14 cellular contexts compared by ENCODE assay signal in genomic region chr18:77116201-77117080, GRCh38. TPM values are rescaled to one million over a fixed set of nuclear protein-coding genes. Genes with fewer than 3 reads are reported as not detected.
DNase-seq lines count a peak whose midpoint lies in the region; ATAC-seq, FAIRE-seq and TF ChIP-seq lines count a peak whose summit lies in the region.
"Had no signal": no experiment of that assay in that cellular context is flagged by ENCODE, and none has a peak within 500 bp of the region (broad histone marks: within the 10 kb centered on the region; RNA-seq: fewer than 3 reads in every experiment).

No MANE protein-coding gene starts in this region.

- H3K9ac ChIP-seq in DND-41 (ENCODE audit: low read depth, low read length): peak overlapping the region; percentile 49
- no peak overlapping the region for H3K9ac ChIP-seq in GM12878 (ENCODE audit: control insufficient read depth, insufficient read depth, low read length)

- intact Hi-C loops in GM12878 (cut with micrococcal nuclease; ENCODE audit: unreplicated experiment): no loop called here

- WGBS in A549 (ENCODE audit: missing lambda C conversion rate): 93% methylated on average over 18 of the region's 18 CpGs
- 92% methylated on average over 18 of the region's 18 CpGs for WGBS in GM12878 (ENCODE audit: insufficient coverage, insufficient replicate concordance, low lambda C conversion rate, missing lambda C conversion rate)

- RAD21 ChIA-PET in GM12878 (lab: Charles Lee; ENCODE audit: unreplicated experiment): interaction anchor here (0.7 to 2.8 kb wide), 5 partner anchors 8 to 95 kb away, joined by 3 to 35 read pairs (median 6); partner anchors contain the start of gene MBP

- no peak for ATAC-seq in A549
- ATAC-seq in DND-41 (ENCODE audit: insufficient read depth, low read depth): no peak
- no peak for ATAC-seq in GM12878
- ATAC-seq in natural killer cell treated with Interleukin-12 subunit alpha and Interleukin-12 subunit beta and Interleukin-15 and Interleukin-18, amount 100 ng/mL, for 72 hours: no peak
- ATAC-seq in GM18519 (IDR thresholded peaks at IDR 0.05; ENCODE audit: low FRiP score, unreplicated experiment): no peak
- ATAC-seq: left ventricle myocardium superior had no signal

- H3K4me1 ChIP-seq in A549: peaks cover 44% of the 10 kb centered on the region
- peaks cover 94% of the 10 kb centered on the region for H3K4me1 ChIP-seq in DND-41 (ENCODE audit: insufficient read depth, low read length)
- peaks cover 14% of the 10 kb centered on the region for H3K4me1 ChIP-seq in GM12878 (ENCODE audit: control insufficient read depth, insufficient read depth, low read length)

- TF ChIP-seq POLR2A in A549 (IDR thresholded peaks at IDR 0.05; ENCODE audit: low read length) (no peak), GM12878 (IDR thresholded peaks at IDR 0.05; ENCODE audit: low read depth, low read length) (no peak)

- H3K79me2 ChIP-seq in DND-41 (ENCODE audit: insufficient read depth, low read length) (peaks cover 93% of the 10 kb centered on the region), GM12878 (ENCODE audit: control insufficient read depth, insufficient read depth, low read length) (peaks cover 65% of the 10 kb centered on the region)

- no peaks in the 10 kb centered on the region for H3K9me3 ChIP-seq in A549
- H3K9me3 ChIP-seq in DND-41 (ENCODE audit: insufficient read depth, low read length, severe bottlenecking): no peaks in the 10 kb centered on the region
- no peaks in the 10 kb centered on the region; the same call in 2 of the 3 replicates for H3K9me3 ChIP-seq in GM12878 (replicated peaks; ENCODE audit: control insufficient read depth, insufficient read depth, low read length)

- SMC1A ChIA-PET in GM12878 (lab: Charles Lee; ENCODE audit: uncharacterized antibody, unreplicated experiment): interaction anchor here (1.0 to 5.2 kb wide), 4 partner anchors 8 to 14 kb away, joined by 3 to 45 read pairs (median 14); no protein-coding TSS in a partner anchor

- H3K4me3 ChIP-seq in A549: no peak overlapping the region
- H3K4me3 ChIP-seq in DND-41 (ENCODE audit: low read depth in 1 of 2, low read length in 2 of 2): no peak overlapping the region
- H3K4me3 ChIP-seq in GM12878: no peak overlapping the region

- no peaks in the 10 kb centered on the region for H4K20me1 ChIP-seq in DND-41 (ENCODE audit: insufficient read depth, low read length)
- H4K20me1 ChIP-seq in GM12878 (ENCODE audit: control insufficient read depth, insufficient read depth): 0 out of 2 replicates have a peak, but pooled peaks cover 3% of the 10 kb centered on the region

- peak overlapping the region; percentile 51 for H3K4me3 Mint-ChIP-seq in natural killer cell treated with Interleukin-12 subunit alpha and Interleukin-12 subunit beta and Interleukin-15 and Interleukin-18, amount 100 ng/mL, for 72 hours

- no peaks in the 10 kb centered on the region for H3K27me3 ChIP-seq in DND-41 (ENCODE audit: insufficient read depth, low read length, poor library complexity)
- H3K27me3 ChIP-seq in GM12878 (replicated peaks in 1 of 2; ENCODE audit: control insufficient read depth in 2 of 2, insufficient read depth in 2 of 2, low read length in 1 of 2): no peaks in the 10 kb centered on the region

- peak overlapping the region; percentile 92 to 93 for H3K27ac ChIP-seq in A549
- H3K27ac ChIP-seq in DND-41 (ENCODE audit: low read length): peak overlapping the region; percentile 97
- H3K27ac ChIP-seq in GM12878 (ENCODE audit: control insufficient read depth, insufficient read depth): no peak overlapping the region; the same call in 1 of the 2 replicates

- no peak for TF ChIP-seq RAD21 in A549 (conservative IDR thresholded peaks at IDR 0.05 in 1 of 2, IDR thresholded peaks at IDR 0.05 in 1 of 2)
- no peak for TF ChIP-seq RAD21 in GM12878 (IDR thresholded peaks at IDR 0.05; ENCODE audit: insufficient read depth, low read depth, low read length)

- in situ Hi-C loops in GM12878 (cut with MboI): loop anchor here (25.0 kb wide), 1 partner anchor 1904 kb away; the partner anchor contains the start of genes PTGR3 and TSHZ1

- no peak for TF ChIP-seq CTCF in A549 (IDR thresholded peaks at IDR 0.05)
- TF ChIP-seq CTCF in DND-41 (IDR thresholded peaks at IDR 0.05; ENCODE audit: borderline replicate concordance, extremely low read depth, low read length, poor library complexity, severe bottlenecking): no peak
- TF ChIP-seq CTCF in GM12878 (IDR thresholded peaks at IDR 0.05 in 2 of 3, conservative IDR thresholded peaks at IDR 0.05 in 1 of 3; ENCODE audit: control insufficient read depth in 2 of 3, extremely low read depth in 1 of 3, insufficient read depth in 1 of 3, low read depth in 3 of 3, low read length in 3 of 3): no peak

- H3K27ac Mint-ChIP-seq in natural killer cell treated with Interleukin-12 subunit alpha and Interleukin-12 subunit beta and Interleukin-15 and Interleukin-18, amount 100 ng/mL, for 72 hours: peak overlapping the region; percentile 85 to 99

- H3K9me3 Mint-ChIP-seq in natural killer cell treated with Interleukin-12 subunit alpha and Interleukin-12 subunit beta and Interleukin-15 and Interleukin-18, amount 100 ng/mL, for 72 hours: peaks cover 4% of the 10 kb centered on the region

- no peaks in the 10 kb centered on the region for H3K27me3 Mint-ChIP-seq in natural killer cell treated with Interleukin-12 subunit alpha and Interleukin-12 subunit beta and Interleukin-15 and Interleukin-18, amount 100 ng/mL, for 72 hours

- FAIRE-seq in A549 (lab: Jason Lieb, UNC) (no peak), GM12878 (lab: Jason Lieb, UNC) (no peak)
- FAIRE-seq: RCC 7860 had no signal

- POLR2A ChIA-PET in A549 (lab: Yijun Ruan, JAX) (interaction anchor here (1.0 kb wide), 1 partner anchor 11 kb away, joined by 3 read pairs; no protein-coding TSS in a partner anchor), GM12878 (lab: Charles Lee) (interaction anchor here (0.5 to 2.9 kb wide), 4 partner anchors 9 to 296 kb away, joined by 3 to 7 read pairs (median 4); no protein-coding TSS in a partner anchor)

- CTCF ChIA-PET in A549 (lab: Yijun Ruan, JAX): interaction anchor here (1.0 to 2.2 kb wide), 3 partner anchors 7 to 95 kb away, joined by 3 to 11 read pairs (median 4); no protein-coding TSS in a partner anchor
- CTCF ChIA-PET in GM12878 (lab: Yijun Ruan, JAX): interaction anchor here (1.1 to 2.9 kb wide), 2 partner anchors 7 to 49 kb away, joined by 3 to 21 read pairs; no protein-coding TSS in a partner anchor

- H3K4me1 Mint-ChIP-seq in natural killer cell treated with Interleukin-12 subunit alpha and Interleukin-12 subunit beta and Interleukin-15 and Interleukin-18, amount 100 ng/mL, for 72 hours (ENCODE audit: low read depth in 2 of 2): peaks cover 74 to 89% of the 10 kb centered on the region in 2 donors

- DNase-seq in A549 (ENCODE audit: low read depth in 1 of 2, low spot score in 1 of 2) (no peak), DND-41 (no peak), GM12878 (ENCODE audit: low read depth, low spot score) (no peak), NCI-H526 (lab: John Stamatoyannopoulos, UW) (no peak), retina (no peak), activated gamma-delta T cell (lab: John Stamatoyannopoulos, UW) (no peak)
- peak; percentile 50 for DNase-seq in natural killer cell treated with Interleukin-12 subunit alpha and Interleukin-12 subunit beta and Interleukin-15 and Interleukin-18, amount 100 ng/mL, for 72 hours (ENCODE audit: low spot score)
- DNase-seq: AML-193, left ventricle myocardium superior, NCI-H1092 treated with DMSO at 0.1 percent for 48 hours, NCI-H446, nucleus accumbens had no signal

- H3K36me3 ChIP-seq in DND-41 (ENCODE audit: insufficient read depth, low read length) (peaks cover 64% of the 10 kb centered on the region), GM12878 (ENCODE audit: control insufficient read depth in 2 of 2, insufficient read depth in 2 of 2, low read length in 1 of 2) (peaks cover 14 to 15% of the 10 kb centered on the region in 2 experiments)

- H3K4me2 ChIP-seq in A549: no peak overlapping the region
- no peak overlapping the region; the same call in 1 of the 2 replicates for H3K4me2 ChIP-seq in DND-41 (ENCODE audit: insufficient read depth, low read length)
- no peak overlapping the region for H3K4me2 ChIP-seq in GM12878 (ENCODE audit: control insufficient read depth, insufficient read depth)

- no peak overlapping the region for H2AFZ ChIP-seq in DND-41 (ENCODE audit: low read depth, low read length)
- no peak overlapping the region for H2AFZ ChIP-seq in GM12878 (ENCODE audit: control insufficient read depth, low read depth, low read length)

- BruUV-seq in GM12878 (replicated peaks; lab: Mats Ljungman, UMichigan): no TSS peak

- no peak for TF ChIP-seq EP300 in A549 (IDR thresholded peaks at IDR 0.05)
- TF ChIP-seq EP300 in GM12878 (IDR thresholded peaks at IDR 0.05; ENCODE audit: borderline replicate concordance in 1 of 2, control insufficient read depth in 1 of 2, low read depth in 2 of 2, low read length in 2 of 2): no peak; a peak in 1 of 4 replicates

- peaks cover 17% of the 10 kb centered on the region for H3K36me3 Mint-ChIP-seq in natural killer cell treated with Interleukin-12 subunit alpha and Interleukin-12 subunit beta and Interleukin-15 and Interleukin-18, amount 100 ng/mL, for 72 hours

RNA-seq across cellular contexts. Expression of gene MBP, which starts 16.1 kb away (rescaled TPM):
- polyA plus RNA-seq in A549 (2011; rRNA removed) (28.6 and 33.1 TPM in 2 replicates), A549 (2017; fragmentation: RNase III; extraction: RNeasy Plus Mini Kit Qiagen cat#74134 plus additional on column Dnase treatment) (8.5 to 9.0 TPM (median 8.6 TPM) in 3 replicates), GM12878 (2011; rRNA removed) (67.8 and 75.9 TPM in 2 replicates), GM12878 (2014; fragmentation: Illumina TruSeq; extraction: Trizol) (38.6 and 41.9 TPM in 2 replicates), GM12878 (2014; fragmentation: Nextera tagmentation; extraction: Ambion mirVana) (10 to 100 TPM; 12.2 to 13.3 TPM), GM12878 (2014; rRNA removed) (34.0 and 35.0 TPM in 2 replicates), GM12878 (2016; fragmentation: Nextera tagmentation; extraction: Ambion mirVana) (10 to 100 TPM; 42.2 to 42.4 TPM)
- 7.0 and 7.3 TPM in 2 replicates for polyA plus RNA-seq in A549 (2012; cell fraction: cytosol; rRNA removed)
- polyA plus RNA-seq in A549 (2012; cell fraction: nucleus; rRNA removed): 8.4 and 9.6 TPM in 2 replicates
- 31.0 and 39.2 TPM in 2 replicates for polyA minus RNA-seq in A549 (2011; rRNA and poly(A)+ RNA removed)
- total RNA-seq in GM12878 (2013; cell fraction: nucleolus; rRNA removed): 143 and 147 TPM in 2 replicates
- total RNA-seq in GM12878 (2014; rRNA removed) (41.1 and 43.2 TPM in 2 replicates), GM12878 (2014; rRNA removed; fragmentation: Illumina TruSeq; extraction: Trizol) (33.5 and 34.6 TPM in 2 replicates), GM12878 (2021) (52.5 and 55.8 TPM in 2 replicates)
- 19.6 TPM for polyA plus RNA-seq in GM12878 (2011; ENCODE audit: low read depth)
- 43.5 and 56.5 TPM in 2 replicates for polyA plus RNA-seq in GM12878 (2011; cell fraction: cytosol; rRNA removed)
- 42.3 and 48.6 TPM in 2 replicates for polyA plus RNA-seq in GM12878 (2011; cell fraction: nucleus; rRNA removed)
- 22.9 and 32.1 TPM in 2 replicates for polyA plus RNA-seq in GM12878 (2012)
- polyA minus RNA-seq in GM12878 (2011; rRNA and poly(A)+ RNA removed): 65.0 and 79.1 TPM in 2 replicates
- polyA minus RNA-seq in GM12878 (2011; cell fraction: cytosol; rRNA and poly(A)+ RNA removed): 29.4 and 33.1 TPM in 2 replicates
- 36.0 and 54.1 TPM in 2 replicates for polyA minus RNA-seq in GM12878 (2011; cell fraction: nucleus; rRNA and poly(A)+ RNA removed)
- 10 to 100 TPM; 62.5 to 77.6 TPM for total RNA-seq in natural killer cell treated with Interleukin-12 subunit alpha and Interleukin-12 subunit beta and Interleukin-15 and Interleukin-18, amount 100 ng/mL, for 72 hours
